ENCODE assay signal across 10 cellular contexts in genomic region chr18:136433-136832, GRCh38. TPM values are rescaled to one million over a fixed set of nuclear protein-coding genes. Genes with fewer than 3 reads are reported as not detected.
A peak's percentile ranks its signal among the peaks of the same experiment; 100 is the strongest.
DNase-seq lines count a peak whose midpoint lies in the region; ATAC-seq and TF ChIP-seq lines count a peak whose summit lies in the region.
"Had no signal": no experiment of that assay in that cellular context is flagged by ENCODE, and none has a peak within 500 bp of the region (broad histone marks: within the 10 kb centered on the region; RNA-seq: fewer than 3 reads in every experiment).

No MANE protein-coding gene starts in this region.

- no peaks in the 10 kb centered on the region for H3K36me3 ChIP-seq in neural progenitor cell

- no peaks in the 10 kb centered on the region for H3K79me2 ChIP-seq in neural progenitor cell (ENCODE audit: low read depth)

- peaks cover 0 to 2% of the 10 kb centered on the region in 2 donors for H3K27me3 Mint-ChIP-seq in natural killer cell (ENCODE audit: low read depth in 2 of 2)
- H3K27me3 Mint-ChIP-seq in neural progenitor cell (ENCODE audit: insufficient read depth, low read depth) = no peaks in the 10 kb centered on the region

- H3K4me3 Mint-ChIP-seq in natural killer cell (no peak overlapping the region), neural progenitor cell (no peak overlapping the region)

- no peak overlapping the region for H3K9ac ChIP-seq in neural progenitor cell

- H3K9me3 Mint-ChIP-seq in natural killer cell (no peaks in the 10 kb centered on the region), neural progenitor cell (peaks cover 2% of the 10 kb centered on the region)

- intact Hi-C loops in natural killer cell (cut with micrococcal nuclease) = no loop called here

- no peaks in the 10 kb centered on the region for H3K27me3 ChIP-seq in neural progenitor cell

- H3F3A ChIP-seq in neural progenitor cell (ENCODE audit: low read depth) = no peaks in the 10 kb centered on the region

- H3K4me1 Mint-ChIP-seq in natural killer cell = no peaks in the 10 kb centered on the region
- H3K4me1 Mint-ChIP-seq in neural progenitor cell = no peaks in the 10 kb centered on the region

- peak in 2 of 3 donors; percentile 69 to 74 for ATAC-seq in natural killer cell
- no peak for ATAC-seq in GM21423 (IDR thresholded peaks at IDR 0.05; ENCODE audit: unreplicated experiment)
- ATAC-seq in GM21381 (IDR thresholded peaks at IDR 0.05; ENCODE audit: unreplicated experiment) = no peak

- DNase-seq in GM12865 (ENCODE audit: low read depth) = peak; percentile 28
- peak; percentile 99 for DNase-seq in NAMALWA (ENCODE audit: low spot score)
- peak; percentile 7 for DNase-seq in activated CD8-positive, alpha-beta memory T cell treated with anti-CD3 and anti-CD28 coated beads, Interleukin-2, amount 50 U/mL, for 24 hours (ENCODE audit: extremely low read depth)
- no peak for DNase-seq in natural killer cell
- no peak for DNase-seq in neural progenitor cell (ENCODE audit: low spot score)
- DNase-seq in NCI-H187 treated with DMSO at 0.1 percent for 48 hours (lab: John Stamatoyannopoulos, UW) = no peak
- DNase-seq: NCI-H1092 treated with DMSO at 0.1 percent for 48 hours had no signal

- H3K36me3 Mint-ChIP-seq in natural killer cell (no peaks in the 10 kb centered on the region), neural progenitor cell (no peaks in the 10 kb centered on the region)

- H3K4me3 ChIP-seq in GM12865 (ENCODE audit: low read depth, low read length) = no peak overlapping the region
- H3K4me3 ChIP-seq in neural progenitor cell = no peak overlapping the region

- no peak overlapping the region for H3K27ac ChIP-seq in neural progenitor cell
- H3K27ac ChIP-seq: VCaP had no signal

- no peak for TF ChIP-seq CTCF in GM12865 (IDR thresholded peaks at IDR 0.05; ENCODE audit: insufficient read depth, low read depth, low read length, missing control alignments)
- TF ChIP-seq CTCF in natural killer cell (IDR thresholded peaks at IDR 0.05) = no peak
- TF ChIP-seq CTCF in neural progenitor cell (IDR thresholded peaks at IDR 0.05) = no peak

- no peaks in the 10 kb centered on the region for H4K20me1 ChIP-seq in neural progenitor cell (ENCODE audit: low read depth)

- no peaks in the 10 kb centered on the region for H3K9me3 ChIP-seq in neural progenitor cell (ENCODE audit: low read depth)

- peak overlapping the region in 1 of 2 donors; percentile 41 for H3K27ac Mint-ChIP-seq in natural killer cell
- no peak overlapping the region for H3K27ac Mint-ChIP-seq in neural progenitor cell

- no peak overlapping the region for H2AFZ ChIP-seq in neural progenitor cell (replicated peaks)

- no peaks in the 10 kb centered on the region for H3K4me1 ChIP-seq in neural progenitor cell

- no peak overlapping the region for H3K4me2 ChIP-seq in neural progenitor cell

RNA-seq across cellular contexts. Expression of gene USP14, which starts 21.9 kb away (rescaled TPM):
- total RNA-seq in natural killer cell (10 to 100 TPM; 48.4 to 56.8 (median 50.8) TPM), neural progenitor cell (ENCODE audit: low replicate concordance) (22.1 and 38.9 TPM in 2 replicates)

Comparison
In these comparisons a context has a peak if more than half of its experiments do, and no peak if none do; other contexts are left out.
1. DNase-seq: peak in GM12865 (single experiment), NAMALWA (single experiment) and activated CD8-positive, alpha-beta memory T cell treated with anti-CD3 and anti-CD28 coated beads, Interleukin-2, amount 50 U/mL, for 24 hours (single experiment); none in natural killer cell (single experiment), neural progenitor cell (single experiment) and NCI-H187 treated with DMSO at 0.1 percent for 48 hours (single experiment).
2. ATAC-seq: peak in natural killer cell (2 of 3); none in GM21423 (single experiment) and GM21381 (single experiment).